14 cellular contexts compared by ENCODE assay signal in genomic region chr3:12345141-12345561, GRCh38. TPM values are rescaled to one million over a fixed set of nuclear protein-coding genes. Genes with fewer than 3 reads are reported as not detected.
DNase-seq lines count a peak whose midpoint lies in the region; TF ChIP-seq lines count a peak whose summit lies in the region.
"Had no signal": no experiment of that assay in that cellular context is flagged by ENCODE, and none has a peak within 500 bp of the region (broad histone marks: within the 10 kb centered on the region; RNA-seq: fewer than 3 reads in every experiment).

No MANE protein-coding gene starts in this region.

- H3K4me1 ChIP-seq in Loucy (ENCODE audit: insufficient read depth, low read length, poor library complexity, severe bottlenecking) (peaks cover 20% of the 10 kb centered on the region), osteoblast (ENCODE audit: insufficient read depth, low read length) (peaks cover 5% of the 10 kb centered on the region)
- H3K4me1 ChIP-seq: prostate gland had no signal

- no peak overlapping the region for H3K27ac ChIP-seq in osteoblast (ENCODE audit: low read depth, low read length)
- H3K27ac ChIP-seq: prostate gland had no signal

- H3K4me2 ChIP-seq in Loucy (ENCODE audit: low read depth, low read length, poor library complexity, severe bottlenecking) (peak overlapping the region; percentile 39), osteoblast (ENCODE audit: insufficient read depth, low read length) (no peak overlapping the region)

- H4K20me1 ChIP-seq in Loucy (ENCODE audit: insufficient read depth, low read length, poor library complexity, severe bottlenecking) (no peaks in the 10 kb centered on the region), osteoblast (ENCODE audit: insufficient read depth, low read length) (no peaks in the 10 kb centered on the region)

- DNase-seq in EL (peak; percentile 59), cardiac fibroblast (ENCODE audit: low read depth in 2 of 2) (peak; percentile 84 to 89), osteoblast (ENCODE audit: insufficient read length, low spot score, missing footprints) (peak; percentile 73), NCI-H2081 treated with DMSO at 0.1 percent for 48 hours (lab: John Stamatoyannopoulos, UW) (no peak), NCI-H2081 (lab: John Stamatoyannopoulos, UW) (no peak), DMS 273 (lab: John Stamatoyannopoulos, UW; ENCODE audit: unreplicated experiment) (no peak)
- DNase-seq: activated CD4-positive, alpha-beta T cell treated with anti-CD3 and anti-CD28 coated beads, Interleukin-2, amount 50 U/mL, for 4 hours; DMS53; hippocampal formation; NCI-H1436; stimulated activated CD4-positive, alpha-beta T cell treated with anti-CD3 and anti-CD28 coated beads, Interleukin-4, amount 100 ng/mL, for 4 hours; T-cell had no signal

- H2AFZ ChIP-seq in Loucy (ENCODE audit: low read length) = no peak overlapping the region
- no peak overlapping the region for H2AFZ ChIP-seq in osteoblast (ENCODE audit: low read length)

- no peaks in the 10 kb centered on the region for H3F3A ChIP-seq in Loucy (ENCODE audit: low read depth)

- no peaks in the 10 kb centered on the region for H3K9me2 ChIP-seq in Loucy (replicated peaks; ENCODE audit: low read depth, low read length)

- H3K36me3 ChIP-seq in Loucy (ENCODE audit: insufficient read depth, low read length) = no peaks in the 10 kb centered on the region
- H3K36me3 ChIP-seq in osteoblast (ENCODE audit: insufficient read depth, low read length) = no peaks in the 10 kb centered on the region
- H3K36me3 ChIP-seq: prostate gland had no signal

- no peak overlapping the region for H3K4me3 ChIP-seq in Loucy (ENCODE audit: low read length, poor library complexity, severe bottlenecking)
- H3K4me3 ChIP-seq in cardiac fibroblast (replicated peaks in 1 of 2; ENCODE audit: low read depth in 2 of 2, low read length in 2 of 2) = no peak overlapping the region
- no peak overlapping the region for H3K4me3 ChIP-seq in osteoblast (ENCODE audit: insufficient read depth, low read length)
- H3K4me3 ChIP-seq: prostate gland had no signal

- H3K27me3 ChIP-seq in Loucy (ENCODE audit: insufficient read depth, low read length, poor library complexity, severe bottlenecking) (no peaks in the 10 kb centered on the region), osteoblast (ENCODE audit: insufficient read depth, low read length) (no peaks in the 10 kb centered on the region)

- no peak for TF ChIP-seq CTCF in Loucy (conservative IDR thresholded peaks at IDR 0.05; ENCODE audit: low read length)
- no peak for TF ChIP-seq CTCF in cardiac fibroblast (IDR thresholded peaks at IDR 0.05; ENCODE audit: low read depth, low read length)
- TF ChIP-seq CTCF in osteoblast (IDR thresholded peaks at IDR 0.05; ENCODE audit: extremely low read depth, low read depth, low read length) = no peak

- H3K79me2 ChIP-seq in Loucy (ENCODE audit: insufficient read depth, low read length) (no peaks in the 10 kb centered on the region), osteoblast (ENCODE audit: insufficient read depth, low read length) (no peaks in the 10 kb centered on the region)

- H3K9ac ChIP-seq in Loucy (ENCODE audit: low read depth, low read length, poor library complexity, severe bottlenecking) = no peak overlapping the region

- H3K9me3 ChIP-seq in Loucy (ENCODE audit: insufficient read depth, low read depth, low read length) (no peaks in the 10 kb centered on the region), osteoblast (ENCODE audit: low read depth, low read length) (no peaks in the 10 kb centered on the region)
- H3K9me3 ChIP-seq: prostate gland had no signal

RNA-seq across cellular contexts. Expression of gene PPARG, which starts 56.3 kb away (rescaled TPM):
- 7.2 and 9.4 TPM in 2 replicates for total RNA-seq in osteoblast

Comparison
In these comparisons a context has a peak if more than half of its experiments do, and no peak if none do; other contexts are left out.
1. DNase-seq: peak in EL (single experiment), cardiac fibroblast (2 of 2) and osteoblast (single experiment); none in NCI-H2081 treated with DMSO at 0.1 percent for 48 hours (single experiment), NCI-H2081 (0 of 2) and DMS 273 (single experiment).